16 cellular contexts compared by ENCODE assay signal in genomic region chr10:111079241-111079760, GRCh38. TPM values are rescaled to one million over a fixed set of nuclear protein-coding genes. Genes with fewer than 3 reads are reported as not detected.
DNase-seq lines count a peak whose midpoint lies in the region; ATAC-seq and TF ChIP-seq lines count a peak whose summit lies in the region.
"Had no signal": no experiment of that assay in that cellular context is flagged by ENCODE, and none has a peak within 500 bp of the region (broad histone marks: within the 10 kb centered on the region; RNA-seq: fewer than 3 reads in every experiment).

No MANE protein-coding gene starts in this region.

- TF ChIP-seq CTCF in activated CD8-positive, alpha-beta T cell treated with anti-CD3 and anti-CD28 coated beads for 36 hours (IDR thresholded peaks at IDR 0.05) = no peak

- H3K27me3 Mint-ChIP-seq in activated CD8-positive, alpha-beta T cell treated with anti-CD3 and anti-CD28 coated beads, Interleukin-2, amount 10 ng/mL, durations not matched to agents 7 days and 5 days (ENCODE audit: low read depth) = peaks cover 52% of the 10 kb centered on the region
- peaks cover 47% of the 10 kb centered on the region for H3K27me3 Mint-ChIP-seq in activated CD8-positive, alpha-beta T cell treated with anti-CD3 and anti-CD28 coated beads for 36 hours
- H3K27me3 Mint-ChIP-seq in T-helper 17 cell = peaks cover 58% of the 10 kb centered on the region

- peak overlapping the region; percentile 1 for H3K4me3 Mint-ChIP-seq in activated CD8-positive, alpha-beta T cell treated with anti-CD3 and anti-CD28 coated beads, Interleukin-2, amount 10 ng/mL, durations not matched to agents 7 days and 5 days
- H3K4me3 Mint-ChIP-seq in activated CD8-positive, alpha-beta T cell treated with anti-CD3 and anti-CD28 coated beads for 36 hours = no peak overlapping the region
- peak overlapping the region; percentile 76 for H3K4me3 Mint-ChIP-seq in T-helper 17 cell
- H3K4me3 Mint-ChIP-seq in stimulated activated effector memory CD8-positive, alpha-beta T cell treated with anti-CD3 and anti-CD28 coated beads, Interleukin-12 subunit alpha, Interleukin-12 subunit beta, amount 100 ng/mL, for 72 hours = peak overlapping the region; percentile 59

- no peak for ATAC-seq in activated CD8-positive, alpha-beta T cell treated with anti-CD3 and anti-CD28 coated beads, Interleukin-2, amount 10 ng/mL, durations not matched to agents 7 days and 5 days
- no peak for ATAC-seq in activated CD8-positive, alpha-beta T cell treated with anti-CD3 and anti-CD28 coated beads for 36 hours
- ATAC-seq in T-helper 17 cell (no peak), GM18519 (IDR thresholded peaks at IDR 0.05; ENCODE audit: low FRiP score, unreplicated experiment) (no peak)
- ATAC-seq in stimulated activated effector memory CD8-positive, alpha-beta T cell treated with anti-CD3 and anti-CD28 coated beads, Interleukin-12 subunit alpha, Interleukin-12 subunit beta, amount 100 ng/mL, for 72 hours = no peak
- ATAC-seq: right cardiac atrium had no signal

- H3K9me3 ChIP-seq in T-helper 17 cell (ENCODE audit: control insufficient read depth, low read length, poor library complexity, severe bottlenecking) = no peaks in the 10 kb centered on the region

- peak overlapping the region; percentile 9 for H3K27ac Mint-ChIP-seq in activated CD8-positive, alpha-beta T cell treated with anti-CD3 and anti-CD28 coated beads, Interleukin-2, amount 10 ng/mL, durations not matched to agents 7 days and 5 days
- H3K27ac Mint-ChIP-seq in activated CD8-positive, alpha-beta T cell treated with anti-CD3 and anti-CD28 coated beads for 36 hours = no peak overlapping the region
- no peak overlapping the region for H3K27ac Mint-ChIP-seq in T-helper 17 cell
- H3K27ac Mint-ChIP-seq in stimulated activated effector memory CD8-positive, alpha-beta T cell treated with anti-CD3 and anti-CD28 coated beads, Interleukin-12 subunit alpha, Interleukin-12 subunit beta, amount 100 ng/mL, for 72 hours = no peak overlapping the region

- peaks cover 12% of the 10 kb centered on the region for H3K4me1 Mint-ChIP-seq in activated CD8-positive, alpha-beta T cell treated with anti-CD3 and anti-CD28 coated beads, Interleukin-2, amount 10 ng/mL, durations not matched to agents 7 days and 5 days (ENCODE audit: low read depth)
- H3K4me1 Mint-ChIP-seq in activated CD8-positive, alpha-beta T cell treated with anti-CD3 and anti-CD28 coated beads for 36 hours (ENCODE audit: low read depth) = peaks cover 4% of the 10 kb centered on the region
- H3K4me1 Mint-ChIP-seq in T-helper 17 cell = peaks cover 15% of the 10 kb centered on the region
- H3K4me1 Mint-ChIP-seq in stimulated activated effector memory CD8-positive, alpha-beta T cell treated with anti-CD3 and anti-CD28 coated beads, Interleukin-12 subunit alpha, Interleukin-12 subunit beta, amount 100 ng/mL, for 72 hours = peaks cover 21% of the 10 kb centered on the region

- H3K36me3 Mint-ChIP-seq in activated CD8-positive, alpha-beta T cell treated with anti-CD3 and anti-CD28 coated beads, Interleukin-2, amount 10 ng/mL, durations not matched to agents 7 days and 5 days (ENCODE audit: low read depth) = peaks cover 2% of the 10 kb centered on the region
- no peaks in the 10 kb centered on the region for H3K36me3 Mint-ChIP-seq in activated CD8-positive, alpha-beta T cell treated with anti-CD3 and anti-CD28 coated beads for 36 hours (ENCODE audit: low read depth)
- H3K36me3 Mint-ChIP-seq in T-helper 17 cell (ENCODE audit: low read depth) = peaks cover 3% of the 10 kb centered on the region
- no peaks in the 10 kb centered on the region for H3K36me3 Mint-ChIP-seq in stimulated activated effector memory CD8-positive, alpha-beta T cell treated with anti-CD3 and anti-CD28 coated beads, Interleukin-12 subunit alpha, Interleukin-12 subunit beta, amount 100 ng/mL, for 72 hours

- intact Hi-C loops in activated CD8-positive, alpha-beta T cell treated with anti-CD3 and anti-CD28 coated beads for 36 hours (cut with micrococcal nuclease) = loop anchor here (5.0 to 10.0 kb wide), 4 partner anchors 126 to 518 kb away; no protein-coding TSS in a partner anchor

- peak; percentile 19 for DNase-seq in activated CD8-positive, alpha-beta T cell treated with anti-CD3 and anti-CD28 coated beads, Interleukin-2, amount 10 ng/mL, durations not matched to agents 7 days and 5 days
- no peak for DNase-seq in activated CD8-positive, alpha-beta T cell treated with anti-CD3 and anti-CD28 coated beads for 36 hours
- DNase-seq in T-helper 17 cell = no peak
- DNase-seq in islet precursor cell = peak; percentile 33
- no peak for DNase-seq in stimulated activated effector memory CD8-positive, alpha-beta T cell treated with anti-CD3 and anti-CD28 coated beads, Interleukin-12 subunit alpha, Interleukin-12 subunit beta, amount 100 ng/mL, for 72 hours (ENCODE audit: low spot score in 2 of 2)
- DNase-seq in GM03348 (ENCODE audit: low spot score) = no peak
- no peak for DNase-seq in DMS 273 treated with DMSO at 0.1 percent for 48 hours (lab: John Stamatoyannopoulos, UW)
- DNase-seq: activated CD4-positive, alpha-beta T cell treated with anti-CD3 and anti-CD28 coated beads for 48 hours; activated effector memory CD4-positive, alpha-beta T cell treated with anti-CD3 and anti-CD28 coated beads, Interleukin-2, amount 50 U/mL, for 16 hours; NCI-H1694; NCI-H524 had no signal

- POLR2A ChIA-PET in activated CD8-positive, alpha-beta T cell treated with anti-CD3 and anti-CD28 coated beads, Interleukin-2, amount 10 ng/mL, durations not matched to agents 7 days and 5 days (lab: Charles Lee) = no interaction called here
- POLR2A ChIA-PET in activated CD8-positive, alpha-beta T cell treated with anti-CD3 and anti-CD28 coated beads for 36 hours (lab: Charles Lee) = no interaction called here

- no peaks in the 10 kb centered on the region for H3K9me3 Mint-ChIP-seq in activated CD8-positive, alpha-beta T cell treated with anti-CD3 and anti-CD28 coated beads, Interleukin-2, amount 10 ng/mL, durations not matched to agents 7 days and 5 days (ENCODE audit: insufficient read depth)
- no peaks in the 10 kb centered on the region for H3K9me3 Mint-ChIP-seq in activated CD8-positive, alpha-beta T cell treated with anti-CD3 and anti-CD28 coated beads for 36 hours
- H3K9me3 Mint-ChIP-seq in stimulated activated effector memory CD8-positive, alpha-beta T cell treated with anti-CD3 and anti-CD28 coated beads, Interleukin-12 subunit alpha, Interleukin-12 subunit beta, amount 100 ng/mL, for 72 hours = no peaks in the 10 kb centered on the region

- CTCF ChIA-PET in activated CD8-positive, alpha-beta T cell treated with anti-CD3 and anti-CD28 coated beads, Interleukin-2, amount 10 ng/mL, durations not matched to agents 7 days and 5 days (lab: Charles Lee) = no interaction called here
- CTCF ChIA-PET in activated CD8-positive, alpha-beta T cell treated with anti-CD3 and anti-CD28 coated beads for 36 hours (lab: Charles Lee) = no interaction called here

RNA-seq across cellular contexts. Expression of gene ADRA2A, which starts 2.5 kb away (rescaled TPM):
- not detected for total RNA-seq in activated CD8-positive, alpha-beta T cell treated with anti-CD3 and anti-CD28 coated beads, Interleukin-2, amount 10 ng/mL, durations not matched to agents 7 days and 5 days
- total RNA-seq in activated CD8-positive, alpha-beta T cell treated with anti-CD3 and anti-CD28 coated beads for 36 hours = under 1 TPM in 1 of 2 experiments, not detected in 1; 0.07 TPM
- 1 to 10 TPM in 1 of 2 donors, not detected in 1; 1.9 TPM for total RNA-seq in T-helper 17 cell
- total RNA-seq: A673; kidney epithelial cell; T-helper 2 cell treated with Interferon-gamma antibody and Interleukin-4, amounts not matched to agents 100 ng/mL and 5 ng/mL, for 36 hours had no signal

Comparison
In these comparisons a context has a peak if more than half of its experiments do, and no peak if none do; other contexts are left out.
1. DNase-seq: peak in activated CD8-positive, alpha-beta T cell treated with anti-CD3 and anti-CD28 coated beads, Interleukin-2, amount 10 ng/mL, durations not matched to agents 7 days and 5 days (single experiment) and islet precursor cell (single experiment); none in activated CD8-positive, alpha-beta T cell treated with anti-CD3 and anti-CD28 coated beads for 36 hours (single experiment), T-helper 17 cell (0 of 3), stimulated activated effector memory CD8-positive, alpha-beta T cell treated with anti-CD3 and anti-CD28 coated beads, Interleukin-12 subunit alpha, Interleukin-12 subunit beta, amount 100 ng/mL, for 72 hours (0 of 2), GM03348 (single experiment) and DMS 273 treated with DMSO at 0.1 percent for 48 hours (single experiment).